In the genomic region with DNA sequence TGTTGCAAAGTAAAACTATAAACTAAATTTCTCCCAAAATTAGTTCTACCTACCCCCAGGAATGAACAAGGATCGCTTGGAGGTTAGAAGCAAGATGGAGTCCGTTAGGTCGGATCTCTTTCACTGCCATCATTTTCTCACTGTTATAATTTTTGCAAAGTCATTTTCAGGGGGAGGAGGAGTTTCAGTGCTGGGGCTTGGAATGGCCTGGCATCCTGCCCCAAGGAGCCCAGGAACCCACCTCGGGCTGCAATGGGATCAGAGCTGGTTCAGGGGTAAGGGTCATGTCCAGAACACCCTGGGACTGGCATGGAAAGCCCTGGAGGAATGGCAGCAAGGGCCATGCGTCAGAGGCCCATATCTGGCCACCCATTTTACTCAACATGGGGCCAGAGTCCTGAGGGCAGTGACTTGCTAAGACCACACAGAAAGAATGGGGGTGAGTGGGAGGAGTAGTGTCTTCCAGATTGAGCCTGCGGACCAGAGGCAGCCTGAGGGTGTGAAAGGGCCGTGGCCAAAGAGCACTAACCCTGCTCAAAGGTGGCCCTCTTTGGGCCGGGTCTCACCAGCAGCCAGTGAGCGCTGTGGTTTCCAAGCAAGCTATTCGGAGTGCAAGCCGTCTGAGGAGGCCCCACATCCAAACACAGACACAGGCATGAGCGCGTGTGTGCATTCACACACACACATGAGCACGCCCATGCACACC, we compare ENCODE assay signal across 1 cellular context.
TF ChIP-seq lines count a peak whose summit lies in the region.

No MANE protein-coding gene starts in this region.

TF ChIP-seq in A549, 52 proteins besides CTCF, POLR2A, EP300 and RAD21 (continued from another document):
- TF ChIP-seq FOXS1 (CRISPR knock-in tag; IDR thresholded peaks at IDR 0.05) = 0 out of 2 replicates have a peak, but pooled peaks have one; percentile 67
- no peak for TF ChIP-seq KDM5A (IDR thresholded peaks at IDR 0.05)
- peak; percentile 79 for TF ChIP-seq ESRRA (IDR thresholded peaks at IDR 0.05; ENCODE audit: borderline replicate concordance, low read length)
- TF ChIP-seq, protein P1, sequence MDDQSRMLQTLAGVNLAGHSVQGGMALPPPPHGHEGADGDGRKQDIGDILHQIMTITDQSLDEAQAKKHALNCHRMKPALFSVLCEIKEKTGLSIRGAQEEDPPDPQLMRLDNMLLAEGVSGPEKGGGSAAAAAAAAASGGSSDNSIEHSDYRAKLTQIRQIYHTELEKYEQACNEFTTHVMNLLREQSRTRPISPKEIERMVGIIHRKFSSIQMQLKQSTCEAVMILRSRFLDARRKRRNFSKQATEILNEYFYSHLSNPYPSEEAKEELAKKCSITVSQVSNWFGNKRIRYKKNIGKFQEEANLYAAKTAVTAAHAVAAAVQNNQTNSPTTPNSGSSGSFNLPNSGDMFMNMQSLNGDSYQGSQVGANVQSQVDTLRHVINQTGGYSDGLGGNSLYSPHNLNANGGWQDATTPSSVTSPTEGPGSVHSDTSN (IDR thresholded peaks at IDR 0.05) = no peak
- peak; percentile 96 for TF ChIP-seq NFE2L2 (conservative IDR thresholded peaks at IDR 0.05; ENCODE audit: low read length)
- TF ChIP-seq TP53 (CRISPR knock-in tag; IDR thresholded peaks at IDR 0.05) = peak; percentile 78; the same call in 1 of the 2 replicates
- no peak for TF ChIP-seq GATA3 (IDR thresholded peaks at IDR 0.05; ENCODE audit: borderline replicate concordance)
- TF ChIP-seq RNF2 (IDR thresholded peaks at IDR 0.05; ENCODE audit: borderline replicate concordance, low read depth) = no peak
- TF ChIP-seq, protein P2, sequence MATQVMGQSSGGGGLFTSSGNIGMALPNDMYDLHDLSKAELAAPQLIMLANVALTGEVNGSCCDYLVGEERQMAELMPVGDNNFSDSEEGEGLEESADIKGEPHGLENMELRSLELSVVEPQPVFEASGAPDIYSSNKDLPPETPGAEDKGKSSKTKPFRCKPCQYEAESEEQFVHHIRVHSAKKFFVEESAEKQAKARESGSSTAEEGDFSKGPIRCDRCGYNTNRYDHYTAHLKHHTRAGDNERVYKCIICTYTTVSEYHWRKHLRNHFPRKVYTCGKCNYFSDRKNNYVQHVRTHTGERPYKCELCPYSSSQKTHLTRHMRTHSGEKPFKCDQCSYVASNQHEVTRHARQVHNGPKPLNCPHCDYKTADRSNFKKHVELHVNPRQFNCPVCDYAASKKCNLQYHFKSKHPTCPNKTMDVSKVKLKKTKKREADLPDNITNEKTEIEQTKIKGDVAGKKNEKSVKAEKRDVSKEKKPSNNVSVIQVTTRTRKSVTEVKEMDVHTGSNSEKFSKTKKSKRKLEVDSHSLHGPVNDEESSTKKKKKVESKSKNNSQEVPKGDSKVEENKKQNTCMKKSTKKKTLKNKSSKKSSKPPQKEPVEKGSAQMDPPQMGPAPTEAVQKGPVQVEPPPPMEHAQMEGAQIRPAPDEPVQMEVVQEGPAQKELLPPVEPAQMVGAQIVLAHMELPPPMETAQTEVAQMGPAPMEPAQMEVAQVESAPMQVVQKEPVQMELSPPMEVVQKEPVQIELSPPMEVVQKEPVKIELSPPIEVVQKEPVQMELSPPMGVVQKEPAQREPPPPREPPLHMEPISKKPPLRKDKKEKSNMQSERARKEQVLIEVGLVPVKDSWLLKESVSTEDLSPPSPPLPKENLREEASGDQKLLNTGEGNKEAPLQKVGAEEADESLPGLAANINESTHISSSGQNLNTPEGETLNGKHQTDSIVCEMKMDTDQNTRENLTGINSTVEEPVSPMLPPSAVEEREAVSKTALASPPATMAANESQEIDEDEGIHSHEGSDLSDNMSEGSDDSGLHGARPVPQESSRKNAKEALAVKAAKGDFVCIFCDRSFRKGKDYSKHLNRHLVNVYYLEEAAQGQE (IDR thresholded peaks at IDR 0.05) = no peak
- peak in 1 of 2 experiments; percentile 80; a peak in 2 of 4 replicates for TF ChIP-seq CEBPB (IDR thresholded peaks at IDR 0.05)
- TF ChIP-seq ZC3H11A (IDR thresholded peaks at IDR 0.05) = no peak
- TF ChIP-seq KDM1A (IDR thresholded peaks at IDR 0.05; ENCODE audit: low read depth) = no peak
- TF ChIP-seq, protein P3, sequence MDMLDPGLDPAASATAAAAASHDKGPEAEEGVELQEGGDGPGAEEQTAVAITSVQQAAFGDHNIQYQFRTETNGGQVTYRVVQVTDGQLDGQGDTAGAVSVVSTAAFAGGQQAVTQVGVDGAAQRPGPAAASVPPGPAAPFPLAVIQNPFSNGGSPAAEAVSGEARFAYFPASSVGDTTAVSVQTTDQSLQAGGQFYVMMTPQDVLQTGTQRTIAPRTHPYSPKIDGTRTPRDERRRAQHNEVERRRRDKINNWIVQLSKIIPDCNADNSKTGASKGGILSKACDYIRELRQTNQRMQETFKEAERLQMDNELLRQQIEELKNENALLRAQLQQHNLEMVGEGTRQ (IDR thresholded peaks at IDR 0.05) = 0 out of 2 replicates have a peak, but pooled peaks have one; percentile 4
- TF ChIP-seq CBX8 (IDR thresholded peaks at IDR 0.05) = no peak
- TF ChIP-seq RARB (CRISPR knock-in tag; IDR thresholded peaks at IDR 0.05) = peak; percentile 99
- TF ChIP-seq MAZ (IDR thresholded peaks at IDR 0.05; ENCODE audit: borderline replicate concordance, low read depth, low read length) = no peak; the same call in 1 of the 2 replicates
- TF ChIP-seq, protein P4, sequence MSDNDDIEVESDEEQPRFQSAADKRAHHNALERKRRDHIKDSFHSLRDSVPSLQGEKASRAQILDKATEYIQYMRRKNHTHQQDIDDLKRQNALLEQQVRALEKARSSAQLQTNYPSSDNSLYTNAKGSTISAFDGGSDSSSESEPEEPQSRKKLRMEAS (IDR thresholded peaks at IDR 0.05) = no peak
- TF ChIP-seq ZFP36 (IDR thresholded peaks at IDR 0.05; ENCODE audit: borderline replicate concordance, partially characterized antibody) = peak; percentile 81
- peak; percentile 85 for TF ChIP-seq SMC3 (IDR thresholded peaks at IDR 0.05)
- TF ChIP-seq JUN (IDR thresholded peaks at IDR 0.05) = peak; percentile 100
- no peak for TF ChIP-seq FOSB (CRISPR knock-in tag; IDR thresholded peaks at IDR 0.05)
- TF ChIP-seq JUNB (IDR thresholded peaks at IDR 0.05) = peak; percentile 96
